Comparison of ENCODE assay signal across 13 cellular contexts in the genomic region with DNA sequence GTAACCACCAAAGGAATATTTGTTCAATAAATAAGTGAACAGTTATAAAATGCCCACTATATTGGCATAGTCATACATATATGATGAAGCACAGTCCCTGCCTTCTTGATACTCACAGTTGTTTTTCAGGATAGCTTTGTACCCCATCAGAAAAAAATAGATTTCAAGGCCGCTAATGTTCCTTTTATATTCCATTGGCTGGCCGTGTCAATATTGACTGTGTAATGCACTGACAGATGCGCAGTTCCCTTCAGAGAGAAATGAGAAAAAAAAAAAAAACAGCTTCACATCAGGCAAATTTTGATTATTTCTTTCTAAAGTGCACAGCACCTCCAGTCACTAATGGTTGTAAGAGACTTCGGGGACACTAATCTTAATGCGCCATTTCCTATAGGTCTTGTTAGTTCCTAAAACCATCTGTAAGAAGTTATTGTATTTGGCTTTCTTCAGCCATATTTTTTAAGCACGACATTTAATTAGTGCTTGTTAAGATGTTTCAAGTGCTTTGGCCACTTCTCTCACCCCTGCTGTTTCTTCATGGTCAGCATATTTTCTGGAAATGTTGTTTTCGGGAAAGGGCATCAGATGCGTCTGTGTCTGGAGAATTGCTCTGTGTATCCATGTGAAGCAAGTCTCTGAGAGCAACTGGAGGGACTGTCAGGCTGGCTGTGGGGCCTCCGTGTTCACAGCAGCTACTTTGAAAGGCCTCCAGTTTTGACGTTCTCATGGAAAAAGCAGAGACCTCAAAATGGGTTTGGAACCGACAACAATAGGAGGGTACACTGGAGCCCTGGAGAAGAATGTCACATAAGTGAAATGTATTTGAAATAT.
"Had no signal": no experiment of that assay in that cellular context is flagged by ENCODE, and none has a peak within 500 bp of the region (broad histone marks: within the 10 kb centered on the region; RNA-seq: fewer than 3 reads in every experiment).

No MANE protein-coding gene starts in this region.

- DNase-seq: activated CD4-positive, CD25-positive, alpha-beta regulatory T cell treated with anti-CD3 and anti-CD28 coated beads, Interleukin-2, amount 50 U/mL, for 72 hours; activated naive CD8-positive, alpha-beta T cell treated with anti-CD3 and anti-CD28 coated beads for 36 hours; amygdala; body of pancreas; caudate nucleus; hypothalamus; kidney; left ventricle myocardium inferior; mucosa of descending colon; naive thymus-derived CD4-positive, alpha-beta T cell had no signal

- ATAC-seq: body of pancreas; mucosa of descending colon; naive thymus-derived CD4-positive, alpha-beta T cell; stimulated activated effector memory CD8-positive, alpha-beta T cell treated with anti-CD3 and anti-CD28 coated beads, Interleukin-12 subunit alpha, Interleukin-12 subunit beta, amount 100 ng/mL, for 72 hours had no signal

- H3K4me3 ChIP-seq: body of pancreas, esophagus muscularis mucosa, left ventricle myocardium inferior, mucosa of descending colon had no signal

- H3K9me3 ChIP-seq: body of pancreas, esophagus muscularis mucosa, left ventricle myocardium inferior, mucosa of descending colon had no signal

- H3K4me1 ChIP-seq: body of pancreas, esophagus muscularis mucosa, left ventricle myocardium inferior had no signal

- FAIRE-seq: colon, kidney had no signal

- H3K27me3 ChIP-seq: body of pancreas had no signal

- H3K27ac ChIP-seq: body of pancreas, esophagus muscularis mucosa, left ventricle myocardium inferior had no signal

- H3K36me3 ChIP-seq: esophagus muscularis mucosa, left ventricle myocardium inferior had no signal
